ENCODE assay signal across 17 cellular contexts in the genomic region with DNA sequence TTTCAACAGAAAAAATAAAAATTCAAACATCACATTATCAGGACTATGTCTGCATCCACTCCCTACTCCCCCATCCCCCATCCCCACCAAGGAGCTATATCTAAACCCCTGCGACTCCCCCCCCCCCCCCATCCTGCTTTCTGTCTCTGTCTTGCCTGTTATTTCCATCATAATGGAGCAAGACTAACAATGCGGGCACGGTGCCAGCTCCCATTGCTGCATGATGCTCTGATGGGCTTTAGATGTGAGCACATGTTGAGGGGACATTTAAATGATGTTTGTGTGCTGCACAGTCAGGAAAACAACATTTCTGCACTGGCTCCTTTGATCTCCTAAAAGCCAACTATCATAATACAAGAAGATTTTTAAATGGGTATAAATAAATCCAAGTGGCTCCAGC.
A peak's percentile ranks its signal among the peaks of the same experiment; 100 is the strongest.
DNase-seq lines count a peak whose midpoint lies in the region; ATAC-seq and TF ChIP-seq lines count a peak whose summit lies in the region.
"Had no signal": no experiment of that assay in that cellular context is flagged by ENCODE, and none has a peak within 500 bp of the region (broad histone marks: within the 10 kb centered on the region; RNA-seq: fewer than 3 reads in every experiment).

No MANE protein-coding gene starts in this region.

- H3F3A ChIP-seq in SK-N-SH (replicated peaks; ENCODE audit: insufficient read depth), result no peaks in the 10 kb centered on the region

- 54% methylated on average over 3 of the region's 3 CpGs for WGBS in SK-N-SH (ENCODE audit: low lambda C conversion rate)
- 29 to 68% methylated on average over 2 to 3 of the region's 3 CpGs for WGBS in testis, 2 donors

- no peaks in the 10 kb centered on the region for H3K36me3 ChIP-seq in SK-N-SH (replicated peaks in 1 of 2; ENCODE audit: control insufficient read depth in 1 of 2, insufficient read depth in 2 of 2, low read length in 1 of 2)
- H3K36me3 ChIP-seq in SJCRH30, result no peaks in the 10 kb centered on the region
- H3K36me3 ChIP-seq in testis (ENCODE audit: low read depth, missing control alignments), result no peaks in the 10 kb centered on the region

- H3K4me2 ChIP-seq in SK-N-SH, result no peak overlapping the region
- H3K4me2 ChIP-seq: smooth muscle cell had no signal

- no peak overlapping the region for H3K4me3 ChIP-seq in SK-N-SH (ENCODE audit: low read depth in 2 of 2, low read length in 1 of 2)
- H3K4me3 ChIP-seq in SJCRH30, result no peak overlapping the region
- H3K4me3 ChIP-seq in testis, result no peak overlapping the region
- H3K4me3 ChIP-seq: dorsolateral prefrontal cortex, smooth muscle cell had no signal

- CTCF ChIA-PET in SK-N-SH (lab: Yijun Ruan, JAX), result no interaction called here

- H3K27me3 ChIP-seq in SK-N-SH (ENCODE audit: insufficient read depth) (no peaks in the 10 kb centered on the region), SJCRH30 (no peaks in the 10 kb centered on the region), testis (no peaks in the 10 kb centered on the region)

- no peak for TF ChIP-seq RAD21 in SK-N-SH (IDR thresholded peaks at IDR 0.05; ENCODE audit: low read length)

- H4K20me1 ChIP-seq in SK-N-SH (ENCODE audit: insufficient read depth), result no peaks in the 10 kb centered on the region

- TF ChIP-seq POLR2A in testis (IDR thresholded peaks at IDR 0.05), result no peak

- H3K79me2 ChIP-seq in SK-N-SH (ENCODE audit: insufficient read depth), result no peaks in the 10 kb centered on the region

- POLR2A ChIA-PET in SK-N-SH (lab: Yijun Ruan, JAX), result no interaction called here

- H3K9me2 ChIP-seq in SK-N-SH, result 0 out of 2 replicates have a peak, but pooled peaks cover 3% of the 10 kb centered on the region

- H2AFZ ChIP-seq in SK-N-SH (ENCODE audit: low read depth), result no peak overlapping the region

- ATAC-seq in SK-N-SH treated with all-trans-retinoic acid at 6 μM for 48 hours (no peak), left cardiac atrium (no peak)
- ATAC-seq: activated T-cell treated with anti-CD3 and anti-CD28 coated beads, Interleukin-2, amount 50 U/mL, for 72 hours; stimulated activated naive CD8-positive, alpha-beta T cell treated with anti-CD3 and anti-CD28 coated beads, Interleukin-15, amount 100 ng/mL, for 72 hours had no signal

- TF ChIP-seq EP300 in SK-N-SH (IDR thresholded peaks at IDR 0.05; ENCODE audit: borderline replicate concordance in 1 of 2, low read depth in 1 of 2, low read length in 1 of 2), result no peak

- H3K9ac ChIP-seq in SK-N-SH, result no peak overlapping the region

- no peak overlapping the region for H3K27ac ChIP-seq in SK-N-SH (ENCODE audit: low read depth in 2 of 2, low read length in 1 of 2)
- no peak overlapping the region for H3K27ac ChIP-seq in SJCRH30
- no peak overlapping the region for H3K27ac ChIP-seq in testis
- H3K27ac ChIP-seq: dorsolateral prefrontal cortex had no signal

- intact Hi-C loops in left cardiac atrium (cut with DNase I) (no loop called here), testis (cut with DNase I; ENCODE audit: low total_unique reads) (no loop called here)

- H3K9me3 ChIP-seq in SK-N-SH (no peaks in the 10 kb centered on the region), SJCRH30 (replicated peaks) (no peaks in the 10 kb centered on the region), testis (no peaks in the 10 kb centered on the region)

- no peak for TF ChIP-seq CTCF in SK-N-SH (IDR thresholded peaks at IDR 0.05)
- TF ChIP-seq CTCF in testis (IDR thresholded peaks at IDR 0.05), result no peak

- DNase-seq in SK-N-SH (peak; percentile 39), SJCRH30 (peak; percentile 2 to 5), left cardiac atrium (peak; percentile 35), testis (peak; percentile 16)
- no peak for DNase-seq in central memory CD4-positive, alpha-beta T cell
- no peak for DNase-seq in activated CD4-positive, alpha-beta T cell treated with anti-CD3 and anti-CD28 coated beads for 1 hour
- DNase-seq in stimulated activated CD4-positive, alpha-beta T cell treated with anti-CD3 and anti-CD28 coated beads, Interleukin-2, amount 100 ng/mL, for 48 hours, result no peak
- DNase-seq: activated T-cell treated with anti-CD3 and anti-CD28 coated beads, Interleukin-2, amount 50 U/mL, for 72 hours; Calu3; mesenchymal stem cell; NCI-H1048; NCI-H774; stimulated activated naive CD8-positive, alpha-beta T cell treated with anti-CD3 and anti-CD28 coated beads, Interleukin-15, amount 100 ng/mL, for 72 hours; T-helper 9 cell had no signal

- H3K4me1 ChIP-seq in SK-N-SH (ENCODE audit: control insufficient read depth in 1 of 2, insufficient read depth in 2 of 2, low read depth in 1 of 2, low read length in 1 of 2), result no peaks in the 10 kb centered on the region
- no peaks in the 10 kb centered on the region for H3K4me1 ChIP-seq in SJCRH30
- H3K4me1 ChIP-seq in testis, result no peaks in the 10 kb centered on the region

TF ChIP-seq in SK-N-SH, 30 proteins besides CTCF, POLR2A, EP300 and RAD21 (continues in another document):
- TF ChIP-seq NFIC (IDR thresholded peaks at IDR 0.05; ENCODE audit: borderline replicate concordance) (no peak), TCF12 (IDR thresholded peaks at IDR 0.05) (no peak), CHD2 (IDR thresholded peaks at IDR 0.05; ENCODE audit: low read length, partially characterized antibody) (no peak), PBX3 (IDR thresholded peaks at IDR 0.05) (no peak), MXI1 (IDR thresholded peaks at IDR 0.05; ENCODE audit: low read depth, low read length) (no peak), TAF1 (IDR thresholded peaks at IDR 0.05; ENCODE audit: borderline replicate concordance, low read depth, low read length) (no peak), EZH2phosphoT487 (IDR thresholded peaks at IDR 0.05; ENCODE audit: borderline replicate concordance, low read depth) (no peak), ELF1 (IDR thresholded peaks at IDR 0.05) (no peak), FOXJ3 (CRISPR knock-in tag; IDR thresholded peaks at IDR 0.05) (no peak), RCOR1 (IDR thresholded peaks at IDR 0.05; ENCODE audit: low read length) (no peak), GATA2 (CRISPR knock-in tag; IDR thresholded peaks at IDR 0.05) (no peak), FOSL2 (IDR thresholded peaks at IDR 0.05; ENCODE audit: borderline replicate concordance, low read depth) (no peak), SIN3A (IDR thresholded peaks at IDR 0.05; ENCODE audit: borderline replicate concordance, low read depth, low read length) (no peak), RXRA (IDR thresholded peaks at IDR 0.05; ENCODE audit: borderline replicate concordance, low read depth) (no peak), YY1 (IDR thresholded peaks at IDR 0.05; ENCODE audit: low read depth) (no peak), TEAD4 (IDR thresholded peaks at IDR 0.05; ENCODE audit: borderline replicate concordance, insufficient read depth) (no peak)
- TF ChIP-seq, protein P1, sequence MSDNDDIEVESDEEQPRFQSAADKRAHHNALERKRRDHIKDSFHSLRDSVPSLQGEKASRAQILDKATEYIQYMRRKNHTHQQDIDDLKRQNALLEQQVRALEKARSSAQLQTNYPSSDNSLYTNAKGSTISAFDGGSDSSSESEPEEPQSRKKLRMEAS (IDR thresholded peaks at IDR 0.05; ENCODE audit: low read depth), result no peak

TF ChIP-seq in SK-N-SH treated with all-trans-retinoic acid at 6 μM for 48 hours, 23 proteins besides CTCF, POLR2A, EP300 and RAD21 (continues in another document):
- no peak for TF ChIP-seq ZFP3 (CRISPR knock-in tag; IDR thresholded peaks at IDR 0.05)
- TF ChIP-seq RARB (CRISPR knock-in tag; IDR thresholded peaks at IDR 0.05), result no peak
- TF ChIP-seq ZNF565 (CRISPR knock-in tag; conservative IDR thresholded peaks at IDR 0.05; ENCODE audit: low read depth), result no peak
- TF ChIP-seq, protein P2, sequence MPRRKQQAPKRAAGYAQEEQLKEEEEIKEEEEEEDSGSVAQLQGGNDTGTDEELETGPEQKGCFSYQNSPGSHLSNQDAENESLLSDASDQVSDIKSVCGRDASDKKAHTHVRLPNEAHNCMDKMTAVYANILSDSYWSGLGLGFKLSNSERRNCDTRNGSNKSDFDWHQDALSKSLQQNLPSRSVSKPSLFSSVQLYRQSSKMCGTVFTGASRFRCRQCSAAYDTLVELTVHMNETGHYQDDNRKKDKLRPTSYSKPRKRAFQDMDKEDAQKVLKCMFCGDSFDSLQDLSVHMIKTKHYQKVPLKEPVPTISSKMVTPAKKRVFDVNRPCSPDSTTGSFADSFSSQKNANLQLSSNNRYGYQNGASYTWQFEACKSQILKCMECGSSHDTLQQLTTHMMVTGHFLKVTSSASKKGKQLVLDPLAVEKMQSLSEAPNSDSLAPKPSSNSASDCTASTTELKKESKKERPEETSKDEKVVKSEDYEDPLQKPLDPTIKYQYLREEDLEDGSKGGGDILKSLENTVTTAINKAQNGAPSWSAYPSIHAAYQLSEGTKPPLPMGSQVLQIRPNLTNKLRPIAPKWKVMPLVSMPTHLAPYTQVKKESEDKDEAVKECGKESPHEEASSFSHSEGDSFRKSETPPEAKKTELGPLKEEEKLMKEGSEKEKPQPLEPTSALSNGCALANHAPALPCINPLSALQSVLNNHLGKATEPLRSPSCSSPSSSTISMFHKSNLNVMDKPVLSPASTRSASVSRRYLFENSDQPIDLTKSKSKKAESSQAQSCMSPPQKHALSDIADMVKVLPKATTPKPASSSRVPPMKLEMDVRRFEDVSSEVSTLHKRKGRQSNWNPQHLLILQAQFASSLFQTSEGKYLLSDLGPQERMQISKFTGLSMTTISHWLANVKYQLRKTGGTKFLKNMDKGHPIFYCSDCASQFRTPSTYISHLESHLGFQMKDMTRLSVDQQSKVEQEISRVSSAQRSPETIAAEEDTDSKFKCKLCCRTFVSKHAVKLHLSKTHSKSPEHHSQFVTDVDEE (CRISPR knock-in tag; IDR thresholded peaks at IDR 0.05), result no peak
- TF ChIP-seq, protein P3, sequence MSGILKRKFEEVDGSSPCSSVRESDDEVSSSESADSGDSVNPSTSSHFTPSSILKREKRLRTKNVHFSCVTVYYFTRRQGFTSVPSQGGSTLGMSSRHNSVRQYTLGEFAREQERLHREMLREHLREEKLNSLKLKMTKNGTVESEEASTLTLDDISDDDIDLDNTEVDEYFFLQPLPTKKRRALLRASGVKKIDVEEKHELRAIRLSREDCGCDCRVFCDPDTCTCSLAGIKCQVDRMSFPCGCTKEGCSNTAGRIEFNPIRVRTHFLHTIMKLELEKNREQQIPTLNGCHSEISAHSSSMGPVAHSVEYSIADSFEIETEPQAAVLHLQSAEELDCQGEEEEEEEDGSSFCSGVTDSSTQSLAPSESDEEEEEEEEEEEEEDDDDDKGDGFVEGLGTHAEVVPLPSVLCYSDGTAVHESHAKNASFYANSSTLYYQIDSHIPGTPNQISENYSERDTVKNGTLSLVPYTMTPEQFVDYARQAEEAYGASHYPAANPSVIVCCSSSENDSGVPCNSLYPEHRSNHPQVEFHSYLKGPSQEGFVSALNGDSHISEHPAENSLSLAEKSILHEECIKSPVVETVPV (CRISPR knock-in tag; IDR thresholded peaks at IDR 0.05), result no peak

Comparison
In these comparisons a context has a peak if more than half of its experiments do, and no peak if none do; other contexts are left out.
1. DNase-seq: peak in SK-N-SH (single experiment), SJCRH30 (2 of 2), left cardiac atrium (single experiment) and testis (single experiment); none in central memory CD4-positive, alpha-beta T cell (single experiment), activated CD4-positive, alpha-beta T cell treated with anti-CD3 and anti-CD28 coated beads for 1 hour (single experiment) and stimulated activated CD4-positive, alpha-beta T cell treated with anti-CD3 and anti-CD28 coated beads, Interleukin-2, amount 100 ng/mL, for 48 hours (0 of 2).